ENCODE assay signal across 1 cellular context in genomic region chr13:91955546-91956355, GRCh38.
TF ChIP-seq lines count a peak whose summit lies in the region.

No MANE protein-coding gene starts in this region.

TF ChIP-seq in GM23338, 12 proteins besides CTCF, POLR2A, EP300 and RAD21 (continued from another document):
- no peak for TF ChIP-seq POLR2AphosphoS5 (IDR thresholded peaks at IDR 0.05; ENCODE audit: low read depth)
